13 cellular contexts compared by ENCODE assay signal in genomic region chr1:26121854-26122773, GRCh38. TPM values are rescaled to one million over a fixed set of nuclear protein-coding genes. Genes with fewer than 3 reads are reported as not detected.
A peak's percentile ranks its signal among the peaks of the same experiment; 100 is the strongest.
DNase-seq lines count a peak whose midpoint lies in the region; ATAC-seq and TF ChIP-seq lines count a peak whose summit lies in the region.
"Had no signal": no experiment of that assay in that cellular context is flagged by ENCODE, and none has a peak within 500 bp of the region (broad histone marks: within the 10 kb centered on the region; RNA-seq: fewer than 3 reads in every experiment).

No MANE protein-coding gene starts in this region.

- H3K4me3 Mint-ChIP-seq in activated CD4-positive, alpha-beta T cell treated with anti-CD3 and anti-CD28 coated beads, Interleukin-2, amount 10 ng/mL, durations not matched to agents 7 days and 5 days: no peak overlapping the region
- H3K4me3 Mint-ChIP-seq in stimulated activated memory B cell treated with anti-CD40 and anti-IgM and Interleukin-4, amounts not matched to agents 10 μg/mL and 1 μg/mL and 100 μg/mL, for 72 hours: no peak overlapping the region
- H3K4me3 Mint-ChIP-seq: naive B cell had no signal

- peak overlapping the region; percentile 33 for H3K27ac Mint-ChIP-seq in activated CD4-positive, alpha-beta T cell treated with anti-CD3 and anti-CD28 coated beads, Interleukin-2, amount 10 ng/mL, durations not matched to agents 7 days and 5 days
- H3K27ac Mint-ChIP-seq in stimulated activated memory B cell treated with anti-CD40 and anti-IgM and Interleukin-4, amounts not matched to agents 10 μg/mL and 1 μg/mL and 100 μg/mL, for 72 hours: no peak overlapping the region
- H3K27ac Mint-ChIP-seq: naive B cell had no signal

- ATAC-seq in GM21717 (IDR thresholded peaks at IDR 0.05; ENCODE audit: unreplicated experiment): no peak
- no peak for ATAC-seq in stimulated activated memory B cell treated with anti-CD40 and anti-IgM and Interleukin-4, amounts not matched to agents 10 μg/mL and 1 μg/mL and 100 μg/mL, for 72 hours
- no peak for ATAC-seq in GM18868 (IDR thresholded peaks at IDR 0.05; ENCODE audit: unreplicated experiment)

- no peaks in the 10 kb centered on the region for H3K9me3 Mint-ChIP-seq in activated CD4-positive, alpha-beta T cell treated with anti-CD3 and anti-CD28 coated beads, Interleukin-2, amount 10 ng/mL, durations not matched to agents 7 days and 5 days
- H3K9me3 Mint-ChIP-seq in stimulated activated memory B cell treated with anti-CD40 and anti-IgM and Interleukin-4, amounts not matched to agents 10 μg/mL and 1 μg/mL and 100 μg/mL, for 72 hours: no peaks in the 10 kb centered on the region
- H3K9me3 Mint-ChIP-seq: naive B cell had no signal

- no peak for DNase-seq in activated CD4-positive, alpha-beta T cell treated with anti-CD3 and anti-CD28 coated beads, Interleukin-2, amount 10 ng/mL, durations not matched to agents 7 days and 5 days
- no peak for DNase-seq in activated CD4-positive, alpha-beta T cell treated with anti-CD3 and anti-CD28 coated beads for 4 hours
- peak; percentile 75 for DNase-seq in OCI-M1 (lab: John Stamatoyannopoulos, UW)
- DNase-seq in fibroblast of villous mesenchyme (ENCODE audit: low read depth): peak; percentile 67
- DNase-seq: activated CD4-positive, alpha-beta T cell treated with anti-CD3 and anti-CD28 coated beads, Interleukin-2, amount 50 U/mL, for 48 hours; naive B cell; NCI-H1048; stimulated activated CD4-positive, alpha-beta T cell treated with anti-CD3 and anti-CD28 coated beads, Interleukin-4, amount 100 ng/mL, for 4 hours had no signal

- POLR2A ChIA-PET in activated CD4-positive, alpha-beta T cell treated with anti-CD3 and anti-CD28 coated beads, Interleukin-2, amount 10 ng/mL, durations not matched to agents 7 days and 5 days (lab: Charles Lee): no interaction called here

- H3K36me3 Mint-ChIP-seq in activated CD4-positive, alpha-beta T cell treated with anti-CD3 and anti-CD28 coated beads, Interleukin-2, amount 10 ng/mL, durations not matched to agents 7 days and 5 days (ENCODE audit: low read depth): peaks cover 58% of the 10 kb centered on the region
- peaks cover 28% of the 10 kb centered on the region for H3K36me3 Mint-ChIP-seq in stimulated activated memory B cell treated with anti-CD40 and anti-IgM and Interleukin-4, amounts not matched to agents 10 μg/mL and 1 μg/mL and 100 μg/mL, for 72 hours
- H3K36me3 Mint-ChIP-seq: naive B cell had no signal

- peaks cover 70% of the 10 kb centered on the region for H3K4me1 Mint-ChIP-seq in activated CD4-positive, alpha-beta T cell treated with anti-CD3 and anti-CD28 coated beads, Interleukin-2, amount 10 ng/mL, durations not matched to agents 7 days and 5 days
- H3K4me1 Mint-ChIP-seq in stimulated activated memory B cell treated with anti-CD40 and anti-IgM and Interleukin-4, amounts not matched to agents 10 μg/mL and 1 μg/mL and 100 μg/mL, for 72 hours: peaks cover 24% of the 10 kb centered on the region

- H3K4me3 ChIP-seq in fibroblast of villous mesenchyme (ENCODE audit: low read depth, low read length): no peak overlapping the region
- H3K4me3 ChIP-seq in skin epidermis: no peak overlapping the region

- H3K27ac ChIP-seq in skin epidermis: peak overlapping the region in 12 of 21 experiments; percentile 6 to 87 (median 44)

- H3K27me3 Mint-ChIP-seq in activated CD4-positive, alpha-beta T cell treated with anti-CD3 and anti-CD28 coated beads, Interleukin-2, amount 10 ng/mL, durations not matched to agents 7 days and 5 days: no peaks in the 10 kb centered on the region
- H3K27me3 Mint-ChIP-seq in stimulated activated memory B cell treated with anti-CD40 and anti-IgM and Interleukin-4, amounts not matched to agents 10 μg/mL and 1 μg/mL and 100 μg/mL, for 72 hours: no peaks in the 10 kb centered on the region
- H3K27me3 Mint-ChIP-seq: naive B cell had no signal

- CTCF ChIA-PET in activated CD4-positive, alpha-beta T cell treated with anti-CD3 and anti-CD28 coated beads, Interleukin-2, amount 10 ng/mL, durations not matched to agents 7 days and 5 days (lab: Charles Lee): interaction anchor here (0.5 to 2.5 kb wide), 11 partner anchors 8 to 634 kb away, joined by 3 to 12 read pairs (median 3); partner anchors contain the start of genes PDIK1L and ZNF593

- no peak for TF ChIP-seq CTCF in fibroblast of villous mesenchyme (IDR thresholded peaks at IDR 0.05; ENCODE audit: insufficient read depth, low read depth, low read length)

RNA-seq across cellular contexts. Expression of gene PDIK1L, which starts 10.5 kb away (rescaled TPM):
- 10 to 100 TPM; 21.0 to 25.8 TPM for total RNA-seq in activated CD4-positive, alpha-beta T cell treated with anti-CD3 and anti-CD28 coated beads, Interleukin-2, amount 10 ng/mL, durations not matched to agents 7 days and 5 days
- total RNA-seq in fibroblast of villous mesenchyme: 2.6 and 4.8 TPM in 2 replicates

RNA-seq across cellular contexts. Expression of gene FAM110D, which starts 36.8 kb away (rescaled TPM):
- total RNA-seq in activated CD4-positive, alpha-beta T cell treated with anti-CD3 and anti-CD28 coated beads, Interleukin-2, amount 10 ng/mL, durations not matched to agents 7 days and 5 days: not detected
- total RNA-seq in fibroblast of villous mesenchyme: under 0.01 TPM in 1 of 2 replicates, not detected in the other

RNA-seq across cellular contexts. Expression of gene C1orf232, which starts 46.6 kb away (rescaled TPM):
- not detected for total RNA-seq in activated CD4-positive, alpha-beta T cell treated with anti-CD3 and anti-CD28 coated beads, Interleukin-2, amount 10 ng/mL, durations not matched to agents 7 days and 5 days
- not detected in 2 replicates for total RNA-seq in fibroblast of villous mesenchyme
- total RNA-seq: glomerular endothelial cell had no signal

RNA-seq across cellular contexts. Expression of gene ZNF593, which starts 47.6 kb away (rescaled TPM):
- 10 to 100 TPM; 27.3 to 28.6 TPM for total RNA-seq in activated CD4-positive, alpha-beta T cell treated with anti-CD3 and anti-CD28 coated beads, Interleukin-2, amount 10 ng/mL, durations not matched to agents 7 days and 5 days
- total RNA-seq in fibroblast of villous mesenchyme: 20.3 and 26.4 TPM in 2 replicates

RNA-seq across cellular contexts. Expression of gene ZNF593OS, which starts 49.5 kb away (rescaled TPM):
- not detected for total RNA-seq in activated CD4-positive, alpha-beta T cell treated with anti-CD3 and anti-CD28 coated beads, Interleukin-2, amount 10 ng/mL, durations not matched to agents 7 days and 5 days
- 0.32 TPM in 1 of 2 replicates, not detected in the other for total RNA-seq in fibroblast of villous mesenchyme
- total RNA-seq: glomerular endothelial cell had no signal

Comparison
In these comparisons a context has a peak if more than half of its experiments do, and no peak if none do; other contexts are left out.
1. DNase-seq: peak in OCI-M1 (single experiment) and fibroblast of villous mesenchyme (single experiment); none in activated CD4-positive, alpha-beta T cell treated with anti-CD3 and anti-CD28 coated beads, Interleukin-2, amount 10 ng/mL, durations not matched to agents 7 days and 5 days (single experiment) and activated CD4-positive, alpha-beta T cell treated with anti-CD3 and anti-CD28 coated beads for 4 hours (0 of 2).